In genomic region chr12:11765817-11766794, GRCh38 we compare ENCODE assay signal across 8 cellular contexts.
DNase-seq lines count a peak whose midpoint lies in the region; ATAC-seq and TF ChIP-seq lines count a peak whose summit lies in the region.

No MANE protein-coding gene starts in this region.

- H4K20me1 ChIP-seq in GM23338 (replicated peaks; ENCODE audit: insufficient read depth), result no peaks in the 10 kb centered on the region

- H3K79me2 ChIP-seq in GM23338 (replicated peaks; ENCODE audit: insufficient read depth), result peaks cover 11% of the 10 kb centered on the region; the same call in 1 of the 2 replicates

- no peak for TF ChIP-seq CTCF in GM23338 (conservative IDR thresholded peaks at IDR 0.05; ENCODE audit: low read depth in 2 of 2)

- no peaks in the 10 kb centered on the region for H3K36me3 ChIP-seq in GM23338 (ENCODE audit: insufficient read depth)

- no peak overlapping the region for H3K4me3 Mint-ChIP-seq in GM23338

- 0 out of 2 replicates have a peak, but pooled peaks cover 5% of the 10 kb centered on the region for H3K9me2 ChIP-seq in GM23338 (ENCODE audit: insufficient read depth)

- H3K4me1 Mint-ChIP-seq in GM23338, result peaks cover 51% of the 10 kb centered on the region

- no peaks in the 10 kb centered on the region for H3K36me3 Mint-ChIP-seq in GM23338 (ENCODE audit: low read depth)

- in situ Hi-C loops in G401 (cut with HindIII; ENCODE audit: low sequenced_read_pairs), result no loop called here

- H3K9me3 Mint-ChIP-seq in GM23338, result no peaks in the 10 kb centered on the region; the same call in 2 of the 3 replicates

- no peak overlapping the region for H2AFZ ChIP-seq in GM23338

- peaks cover 10% of the 10 kb centered on the region for H3K27me3 Mint-ChIP-seq in GM23338 (ENCODE audit: insufficient read depth, low read depth, poor library complexity)

- DNase-seq in G401 (ENCODE audit: low spot score) (peak; percentile 8), GM23338 (ENCODE audit: low spot score) (no peak), NAMALWA (ENCODE audit: low spot score) (peak; percentile 40), left ventricle myocardium superior (peak; percentile 33), amniotic stem cell (lab: John Stamatoyannopoulos, UW) (no peak), cortex of kidney (lab: John Stamatoyannopoulos, UW) (no peak)
- DNase-seq in activated naive CD4-positive, alpha-beta T cell treated with Interleukin-2 at 50 U/mL for 16 hours, result peak; percentile 78
- peak; percentile 61 for DNase-seq in stimulated activated CD4-positive, alpha-beta T cell treated with anti-CD3 and anti-CD28 coated beads, Interleukin-12 subunit alpha, Interleukin-12 subunit beta, amount 100 ng/mL, for 4 hours

- peak overlapping the region; percentile 32 for H3K27ac Mint-ChIP-seq in GM23338

- H3K27me3 ChIP-seq in GM23338 (ENCODE audit: insufficient read depth), result no peaks in the 10 kb centered on the region

- ATAC-seq in GM23338 (peak; percentile 69), left ventricle myocardium superior (peak; percentile 76)

- H3K4me3 ChIP-seq in GM23338, result no peak overlapping the region

- H3K4me2 ChIP-seq in GM23338, result 0 out of 2 replicates have a peak overlapping the region, but pooled peaks have one; percentile 35

- H3F3A ChIP-seq in GM23338 (replicated peaks; ENCODE audit: low read depth), result no peaks in the 10 kb centered on the region

- intact Hi-C loops in left ventricle myocardium superior (cut with micrococcal nuclease), result no loop called here

- 0 out of 2 replicates have a peak overlapping the region, but pooled peaks have one; percentile 36 for H3K27ac ChIP-seq in GM23338 (ENCODE audit: low read depth)

- peaks cover 32% of the 10 kb centered on the region for H3K4me1 ChIP-seq in GM23338 (ENCODE audit: insufficient read depth)

TF ChIP-seq in GM23338, 12 proteins besides CTCF, POLR2A, EP300 and RAD21:
- TF ChIP-seq EZH2phosphoT487 (IDR thresholded peaks at IDR 0.05; ENCODE audit: unreplicated experiment) (no peak), STAT1 (IDR thresholded peaks at IDR 0.05; ENCODE audit: unreplicated experiment) (no peak), POLR2AphosphoS5 (IDR thresholded peaks at IDR 0.05; ENCODE audit: low read depth) (no peak), ZNF331 (CRISPR knock-in tag; IDR thresholded peaks at IDR 0.05; ENCODE audit: low read depth) (no peak), NANOG (IDR thresholded peaks at IDR 0.05; ENCODE audit: borderline replicate concordance) (no peak), CREB1 (CRISPR knock-in tag; IDR thresholded peaks at IDR 0.05; ENCODE audit: low read depth) (no peak), JUNB (IDR thresholded peaks at IDR 0.05; ENCODE audit: unreplicated experiment) (no peak), EZH2 (IDR thresholded peaks at IDR 0.05; ENCODE audit: low read depth, unreplicated experiment) (no peak), ZNF114 (CRISPR knock-in tag; IDR thresholded peaks at IDR 0.05) (no peak)
- TF ChIP-seq, protein P1, sequence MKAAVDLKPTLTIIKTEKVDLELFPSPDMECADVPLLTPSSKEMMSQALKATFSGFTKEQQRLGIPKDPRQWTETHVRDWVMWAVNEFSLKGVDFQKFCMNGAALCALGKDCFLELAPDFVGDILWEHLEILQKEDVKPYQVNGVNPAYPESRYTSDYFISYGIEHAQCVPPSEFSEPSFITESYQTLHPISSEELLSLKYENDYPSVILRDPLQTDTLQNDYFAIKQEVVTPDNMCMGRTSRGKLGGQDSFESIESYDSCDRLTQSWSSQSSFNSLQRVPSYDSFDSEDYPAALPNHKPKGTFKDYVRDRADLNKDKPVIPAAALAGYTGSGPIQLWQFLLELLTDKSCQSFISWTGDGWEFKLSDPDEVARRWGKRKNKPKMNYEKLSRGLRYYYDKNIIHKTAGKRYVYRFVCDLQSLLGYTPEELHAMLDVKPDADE (IDR thresholded peaks at IDR 0.05), result no peak
- TF ChIP-seq, protein P2, sequence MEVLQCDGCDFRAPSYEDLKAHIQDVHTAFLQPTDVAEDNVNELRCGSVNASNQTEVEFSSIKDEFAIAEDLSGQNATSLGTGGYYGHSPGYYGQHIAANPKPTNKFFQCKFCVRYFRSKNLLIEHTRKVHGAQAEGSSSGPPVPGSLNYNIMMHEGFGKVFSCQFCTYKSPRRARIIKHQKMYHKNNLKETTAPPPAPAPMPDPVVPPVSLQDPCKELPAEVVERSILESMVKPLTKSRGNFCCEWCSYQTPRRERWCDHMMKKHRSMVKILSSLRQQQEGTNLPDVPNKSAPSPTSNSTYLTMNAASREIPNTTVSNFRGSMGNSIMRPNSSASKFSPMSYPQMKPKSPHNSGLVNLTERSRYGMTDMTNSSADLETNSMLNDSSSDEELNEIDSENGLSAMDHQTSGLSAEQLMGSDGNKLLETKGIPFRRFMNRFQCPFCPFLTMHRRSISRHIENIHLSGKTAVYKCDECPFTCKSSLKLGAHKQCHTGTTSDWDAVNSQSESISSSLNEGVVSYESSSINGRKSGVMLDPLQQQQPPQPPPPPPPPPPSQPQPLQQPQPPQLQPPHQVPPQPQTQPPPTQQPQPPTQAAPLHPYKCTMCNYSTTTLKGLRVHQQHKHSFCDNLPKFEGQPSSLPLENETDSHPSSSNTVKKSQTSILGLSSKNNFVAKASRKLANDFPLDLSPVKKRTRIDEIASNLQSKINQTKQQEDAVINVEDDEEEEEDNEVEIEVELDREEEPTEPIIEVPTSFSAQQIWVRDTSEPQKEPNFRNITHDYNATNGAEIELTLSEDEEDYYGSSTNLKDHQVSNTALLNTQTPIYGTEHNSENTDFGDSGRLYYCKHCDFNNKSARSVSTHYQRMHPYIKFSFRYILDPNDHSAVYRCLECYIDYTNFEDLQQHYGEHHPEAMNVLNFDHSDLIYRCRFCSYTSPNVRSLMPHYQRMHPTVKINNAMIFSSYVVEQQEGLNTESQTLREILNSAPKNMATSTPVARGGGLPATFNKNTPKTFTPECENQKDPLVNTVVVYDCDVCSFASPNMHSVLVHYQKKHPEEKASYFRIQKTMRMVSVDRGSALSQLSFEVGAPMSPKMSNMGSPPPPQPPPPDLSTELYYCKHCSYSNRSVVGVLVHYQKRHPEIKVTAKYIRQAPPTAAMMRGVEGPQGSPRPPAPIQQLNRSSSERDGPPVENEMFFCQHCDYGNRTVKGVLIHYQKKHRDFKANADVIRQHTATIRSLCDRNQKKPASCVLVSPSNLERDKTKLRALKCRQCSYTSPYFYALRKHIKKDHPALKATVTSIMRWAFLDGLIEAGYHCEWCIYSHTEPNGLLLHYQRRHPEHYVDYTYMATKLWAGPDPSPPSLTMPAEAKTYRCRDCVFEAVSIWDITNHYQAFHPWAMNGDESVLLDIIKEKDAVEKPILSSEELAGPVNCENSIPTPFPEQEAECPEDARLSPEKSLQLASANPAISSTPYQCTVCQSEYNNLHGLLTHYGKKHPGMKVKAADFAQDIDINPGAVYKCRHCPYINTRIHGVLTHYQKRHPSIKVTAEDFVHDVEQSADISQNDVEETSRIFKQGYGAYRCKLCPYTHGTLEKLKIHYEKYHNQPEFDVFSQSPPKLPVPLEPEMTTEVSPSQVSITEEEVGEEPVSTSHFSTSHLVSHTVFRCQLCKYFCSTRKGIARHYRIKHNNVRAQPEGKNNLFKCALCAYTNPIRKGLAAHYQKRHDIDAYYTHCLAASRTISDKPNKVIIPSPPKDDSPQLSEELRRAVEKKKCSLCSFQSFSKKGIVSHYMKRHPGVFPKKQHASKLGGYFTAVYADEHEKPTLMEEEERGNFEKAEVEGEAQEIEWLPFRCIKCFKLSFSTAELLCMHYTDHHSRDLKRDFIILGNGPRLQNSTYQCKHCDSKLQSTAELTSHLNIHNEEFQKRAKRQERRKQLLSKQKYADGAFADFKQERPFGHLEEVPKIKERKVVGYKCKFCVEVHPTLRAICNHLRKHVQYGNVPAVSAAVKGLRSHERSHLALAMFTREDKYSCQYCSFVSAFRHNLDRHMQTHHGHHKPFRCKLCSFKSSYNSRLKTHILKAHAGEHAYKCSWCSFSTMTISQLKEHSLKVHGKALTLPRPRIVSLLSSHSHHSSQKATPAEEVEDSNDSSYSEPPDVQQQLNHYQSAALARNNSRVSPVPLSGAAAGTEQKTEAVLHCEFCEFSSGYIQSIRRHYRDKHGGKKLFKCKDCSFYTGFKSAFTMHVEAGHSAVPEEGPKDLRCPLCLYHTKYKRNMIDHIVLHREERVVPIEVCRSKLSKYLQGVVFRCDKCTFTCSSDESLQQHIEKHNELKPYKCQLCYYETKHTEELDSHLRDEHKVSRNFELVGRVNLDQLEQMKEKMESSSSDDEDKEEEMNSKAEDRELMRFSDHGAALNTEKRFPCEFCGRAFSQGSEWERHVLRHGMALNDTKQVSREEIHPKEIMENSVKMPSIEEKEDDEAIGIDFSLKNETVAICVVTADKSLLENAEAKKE (CRISPR knock-in tag; IDR thresholded peaks at IDR 0.05), result no peak
- TF ChIP-seq, protein P3, sequence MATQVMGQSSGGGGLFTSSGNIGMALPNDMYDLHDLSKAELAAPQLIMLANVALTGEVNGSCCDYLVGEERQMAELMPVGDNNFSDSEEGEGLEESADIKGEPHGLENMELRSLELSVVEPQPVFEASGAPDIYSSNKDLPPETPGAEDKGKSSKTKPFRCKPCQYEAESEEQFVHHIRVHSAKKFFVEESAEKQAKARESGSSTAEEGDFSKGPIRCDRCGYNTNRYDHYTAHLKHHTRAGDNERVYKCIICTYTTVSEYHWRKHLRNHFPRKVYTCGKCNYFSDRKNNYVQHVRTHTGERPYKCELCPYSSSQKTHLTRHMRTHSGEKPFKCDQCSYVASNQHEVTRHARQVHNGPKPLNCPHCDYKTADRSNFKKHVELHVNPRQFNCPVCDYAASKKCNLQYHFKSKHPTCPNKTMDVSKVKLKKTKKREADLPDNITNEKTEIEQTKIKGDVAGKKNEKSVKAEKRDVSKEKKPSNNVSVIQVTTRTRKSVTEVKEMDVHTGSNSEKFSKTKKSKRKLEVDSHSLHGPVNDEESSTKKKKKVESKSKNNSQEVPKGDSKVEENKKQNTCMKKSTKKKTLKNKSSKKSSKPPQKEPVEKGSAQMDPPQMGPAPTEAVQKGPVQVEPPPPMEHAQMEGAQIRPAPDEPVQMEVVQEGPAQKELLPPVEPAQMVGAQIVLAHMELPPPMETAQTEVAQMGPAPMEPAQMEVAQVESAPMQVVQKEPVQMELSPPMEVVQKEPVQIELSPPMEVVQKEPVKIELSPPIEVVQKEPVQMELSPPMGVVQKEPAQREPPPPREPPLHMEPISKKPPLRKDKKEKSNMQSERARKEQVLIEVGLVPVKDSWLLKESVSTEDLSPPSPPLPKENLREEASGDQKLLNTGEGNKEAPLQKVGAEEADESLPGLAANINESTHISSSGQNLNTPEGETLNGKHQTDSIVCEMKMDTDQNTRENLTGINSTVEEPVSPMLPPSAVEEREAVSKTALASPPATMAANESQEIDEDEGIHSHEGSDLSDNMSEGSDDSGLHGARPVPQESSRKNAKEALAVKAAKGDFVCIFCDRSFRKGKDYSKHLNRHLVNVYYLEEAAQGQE (IDR thresholded peaks at IDR 0.05; ENCODE audit: unreplicated experiment), result no peak

Comparison
In these comparisons a context has a peak if more than half of its experiments do, and no peak if none do; other contexts are left out.
1. DNase-seq: peak in G401 (single experiment), NAMALWA (single experiment), activated naive CD4-positive, alpha-beta T cell treated with Interleukin-2 at 50 U/mL for 16 hours (single experiment), left ventricle myocardium superior (single experiment) and stimulated activated CD4-positive, alpha-beta T cell treated with anti-CD3 and anti-CD28 coated beads, Interleukin-12 subunit alpha, Interleukin-12 subunit beta, amount 100 ng/mL, for 4 hours (single experiment); none in GM23338 (single experiment), amniotic stem cell (single experiment) and cortex of kidney (single experiment).